15 cellular contexts compared by ENCODE assay signal in the genomic region with DNA sequence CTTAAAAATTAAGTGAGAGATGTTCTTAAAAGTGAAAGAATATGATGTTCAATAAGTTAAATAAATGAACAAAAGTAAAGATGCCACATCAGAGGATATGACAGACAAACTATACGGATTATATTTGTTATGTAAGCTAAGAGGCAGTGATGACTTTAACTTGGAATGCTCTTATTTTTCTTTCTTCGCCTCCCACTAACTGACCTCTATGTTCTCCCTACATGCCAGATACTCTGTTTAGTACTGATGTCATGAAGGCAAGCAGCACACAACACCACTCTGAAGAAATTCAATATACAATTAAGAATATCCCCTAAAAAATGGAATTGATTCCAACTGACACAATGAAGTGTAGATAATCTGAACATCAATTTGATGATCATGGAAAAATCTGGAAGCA.
"Had no signal": no experiment of that assay in that cellular context is flagged by ENCODE, and none has a peak within 500 bp of the region (broad histone marks: within the 10 kb centered on the region; RNA-seq: fewer than 3 reads in every experiment).

No MANE protein-coding gene starts in this region.

- H3K27me3 ChIP-seq: adrenal gland, breast epithelium, colonic mucosa had no signal

- H3K4me1 Mint-ChIP-seq: activated naive CD4-positive, alpha-beta T cell treated with anti-CD3 and anti-CD28 coated beads, Interleukin-2, amount 10 ng/mL, durations not matched to agents 7 days and 5 days; T-helper 17 cell had no signal

- H3K36me3 Mint-ChIP-seq: activated naive CD4-positive, alpha-beta T cell treated with anti-CD3 and anti-CD28 coated beads, Interleukin-2, amount 10 ng/mL, durations not matched to agents 7 days and 5 days; naive B cell had no signal

- DNase-seq: activated CD4-positive, alpha-beta T cell treated with anti-CD3 and anti-CD28 coated beads for 48 hours; activated CD8-positive, alpha-beta memory T cell treated with anti-CD3 and anti-CD28 coated beads for 24 hours; activated naive CD4-positive, alpha-beta T cell treated with anti-CD3 and anti-CD28 coated beads, Interleukin-2, amount 10 ng/mL, durations not matched to agents 7 days and 5 days; adrenal gland; colonic mucosa; effector CD8-positive, alpha-beta T cell; hypothalamus; naive B cell; posterior cingulate gyrus; stimulated activated CD4-positive, alpha-beta T cell treated with anti-CD3 and anti-CD28 coated beads, Interleukin-12 subunit alpha, Interleukin-12 subunit beta, amount 100 ng/mL, for 4 hours; stimulated activated naive CD4-positive, alpha-beta T cell; T-helper 17 cell had no signal

- H3K27ac Mint-ChIP-seq: activated naive CD4-positive, alpha-beta T cell treated with anti-CD3 and anti-CD28 coated beads, Interleukin-2, amount 10 ng/mL, durations not matched to agents 7 days and 5 days; activated T-helper 2 cell treated with anti-CD3 and anti-CD28 coated beads, Interferon-gamma antibody, Interleukin-2, Interleukin-4, amounts not matched to agents 10 μg/mL and 5 μg/mL and 100 μg/mL, durations not matched to agents 14 hours and 24 hours and 36 hours; naive B cell; T-helper 17 cell; WTC11 had no signal

- H3K4me3 ChIP-seq: adrenal gland, breast epithelium, colonic mucosa had no signal

- H3K36me3 ChIP-seq: adrenal gland, breast epithelium, colonic mucosa had no signal

- H3K4me3 Mint-ChIP-seq: activated naive CD4-positive, alpha-beta T cell treated with anti-CD3 and anti-CD28 coated beads, Interleukin-2, amount 10 ng/mL, durations not matched to agents 7 days and 5 days; naive B cell; T-helper 17 cell; WTC11 had no signal

- H3K4me1 ChIP-seq: breast epithelium, colonic mucosa had no signal

- H3K27ac ChIP-seq: adrenal gland, breast epithelium, colonic mucosa had no signal

- H3K9me3 Mint-ChIP-seq: activated naive CD4-positive, alpha-beta T cell treated with anti-CD3 and anti-CD28 coated beads, Interleukin-2, amount 10 ng/mL, durations not matched to agents 7 days and 5 days; activated T-helper 2 cell treated with anti-CD3 and anti-CD28 coated beads, Interferon-gamma antibody, Interleukin-2, Interleukin-4, amounts not matched to agents 10 μg/mL and 5 μg/mL and 100 μg/mL, durations not matched to agents 14 hours and 24 hours and 36 hours; naive B cell; WTC11 had no signal

- ATAC-seq: T-helper 17 cell, WTC11 had no signal

- H3K27me3 Mint-ChIP-seq: activated naive CD4-positive, alpha-beta T cell treated with anti-CD3 and anti-CD28 coated beads, Interleukin-2, amount 10 ng/mL, durations not matched to agents 7 days and 5 days had no signal

- H3K9me3 ChIP-seq: adrenal gland, breast epithelium, colonic mucosa had no signal
